In genomic region chrX:49878128-49878833, GRCh38 we compare ENCODE assay signal across 1 cellular context.
TF ChIP-seq lines count a peak whose summit lies in the region.

No MANE protein-coding gene starts in this region.

TF ChIP-seq in GM12878, 131 proteins besides CTCF, POLR2A, EP300 and RAD21 (continued from another document):
- no peak for TF ChIP-seq BCLAF1 (IDR thresholded peaks at IDR 0.05)
